11 cellular contexts compared by ENCODE assay signal in genomic region chr5:127988149-127988755, GRCh38.
DNase-seq lines count a peak whose midpoint lies in the region; ATAC-seq and TF ChIP-seq lines count a peak whose summit lies in the region.
"Had no signal": no experiment of that assay in that cellular context is flagged by ENCODE, and none has a peak within 500 bp of the region (broad histone marks: within the 10 kb centered on the region; RNA-seq: fewer than 3 reads in every experiment).

No MANE protein-coding gene starts in this region.

- DNase-seq in NCI-H2029 (lab: John Stamatoyannopoulos, UW): peak; percentile 5
- no peak for DNase-seq in NCI-H2029 treated with DMSO at 0.1 percent for 48 hours (lab: John Stamatoyannopoulos, UW)
- DNase-seq in NCI-H345 treated with DMSO at 0.1 percent for 48 hours (lab: John Stamatoyannopoulos, UW; ENCODE audit: unreplicated experiment): peak; percentile 10
- peak; percentile 73 to 92 for DNase-seq in dermis microvascular lymphatic vessel endothelial cell (ENCODE audit: low read depth in 2 of 2)
- DNase-seq in upper lobe of right lung: no peak
- no peak for DNase-seq in activated T-cell treated with anti-CD3 and anti-CD28 coated beads, Interleukin-2, amount 50 U/mL, for 4 hours
- DNase-seq: activated naive CD4-positive, alpha-beta T cell treated with anti-CD3 and anti-CD28 coated beads, Interleukin-2, amount 10 ng/mL, durations not matched to agents 7 days and 5 days; CD4-positive, CD25-positive, alpha-beta regulatory T cell; stomach had no signal

- H3K27me3 ChIP-seq in skeletal muscle satellite cell (ENCODE audit: control insufficient read depth, insufficient read depth, low read length) (no peaks in the 10 kb centered on the region), upper lobe of right lung (no peaks in the 10 kb centered on the region)
- H3K27me3 ChIP-seq: stomach had no signal

- H3K4me2 ChIP-seq in skeletal muscle satellite cell (ENCODE audit: low read length): peak overlapping the region; percentile 28

- H3K27ac ChIP-seq in upper lobe of right lung: no peak overlapping the region

- no peaks in the 10 kb centered on the region for H3K27me3 Mint-ChIP-seq in activated T-cell treated with anti-CD3 and anti-CD28 coated beads, Interleukin-2, amount 50 U/mL, for 4 hours (ENCODE audit: low read depth)
- H3K27me3 Mint-ChIP-seq: activated naive CD4-positive, alpha-beta T cell treated with anti-CD3 and anti-CD28 coated beads, Interleukin-2, amount 10 ng/mL, durations not matched to agents 7 days and 5 days; CD4-positive, CD25-positive, alpha-beta regulatory T cell had no signal

- peaks cover 13% of the 10 kb centered on the region for H3K36me3 Mint-ChIP-seq in activated T-cell treated with anti-CD3 and anti-CD28 coated beads, Interleukin-2, amount 50 U/mL, for 4 hours (ENCODE audit: insufficient read depth)
- H3K36me3 Mint-ChIP-seq: activated naive CD4-positive, alpha-beta T cell treated with anti-CD3 and anti-CD28 coated beads, Interleukin-2, amount 10 ng/mL, durations not matched to agents 7 days and 5 days had no signal

- H3K4me3 ChIP-seq in skeletal muscle satellite cell (ENCODE audit: low read length) (no peak overlapping the region), upper lobe of right lung (no peak overlapping the region)
- H3K4me3 ChIP-seq: stomach had no signal

- peaks cover 3% of the 10 kb centered on the region for H3K9me3 Mint-ChIP-seq in activated T-cell treated with anti-CD3 and anti-CD28 coated beads, Interleukin-2, amount 50 U/mL, for 4 hours
- H3K9me3 Mint-ChIP-seq: activated naive CD4-positive, alpha-beta T cell treated with anti-CD3 and anti-CD28 coated beads, Interleukin-2, amount 10 ng/mL, durations not matched to agents 7 days and 5 days had no signal

- intact Hi-C loops in upper lobe of right lung (cut with DNase I): no loop called here

- H3K4me1 ChIP-seq in skeletal muscle satellite cell (ENCODE audit: control insufficient read depth, insufficient read depth, low read length) (peaks cover 12% of the 10 kb centered on the region), upper lobe of right lung (no peaks in the 10 kb centered on the region)

- no peak overlapping the region for H3K4me3 Mint-ChIP-seq in activated T-cell treated with anti-CD3 and anti-CD28 coated beads, Interleukin-2, amount 50 U/mL, for 4 hours
- H3K4me3 Mint-ChIP-seq: activated naive CD4-positive, alpha-beta T cell treated with anti-CD3 and anti-CD28 coated beads, Interleukin-2, amount 10 ng/mL, durations not matched to agents 7 days and 5 days; CD4-positive, CD25-positive, alpha-beta regulatory T cell had no signal

- H3K36me3 ChIP-seq in skeletal muscle satellite cell (ENCODE audit: insufficient read depth, low read length) (no peaks in the 10 kb centered on the region), upper lobe of right lung (no peaks in the 10 kb centered on the region)
- H3K36me3 ChIP-seq: stomach had no signal

- H3K4me1 Mint-ChIP-seq in activated T-cell treated with anti-CD3 and anti-CD28 coated beads, Interleukin-2, amount 50 U/mL, for 4 hours (ENCODE audit: low read depth): no peaks in the 10 kb centered on the region
- H3K4me1 Mint-ChIP-seq: activated naive CD4-positive, alpha-beta T cell treated with anti-CD3 and anti-CD28 coated beads, Interleukin-2, amount 10 ng/mL, durations not matched to agents 7 days and 5 days had no signal

- H3K9me3 ChIP-seq in skeletal muscle satellite cell (replicated peaks; ENCODE audit: low read length) (no peaks in the 10 kb centered on the region), upper lobe of right lung (no peaks in the 10 kb centered on the region)
- H3K9me3 ChIP-seq: stomach had no signal

- no peak overlapping the region for H3K9ac ChIP-seq in skeletal muscle satellite cell (ENCODE audit: low read depth, low read length)

- ATAC-seq in upper lobe of right lung (no peak), GM21423 (IDR thresholded peaks at IDR 0.05; ENCODE audit: unreplicated experiment) (no peak)
- ATAC-seq in activated T-cell treated with anti-CD3 and anti-CD28 coated beads, Interleukin-2, amount 50 U/mL, for 4 hours: no peak

- TF ChIP-seq CTCF in upper lobe of right lung (IDR thresholded peaks at IDR 0.05): no peak

Comparison
In these comparisons a context has a peak if more than half of its experiments do, and no peak if none do; other contexts are left out.
1. DNase-seq: peak in NCI-H2029 (single experiment), NCI-H345 treated with DMSO at 0.1 percent for 48 hours (single experiment) and dermis microvascular lymphatic vessel endothelial cell (2 of 2); none in NCI-H2029 treated with DMSO at 0.1 percent for 48 hours (single experiment), upper lobe of right lung (single experiment) and activated T-cell treated with anti-CD3 and anti-CD28 coated beads, Interleukin-2, amount 50 U/mL, for 4 hours (single experiment).